ENCODE assay signal across 22 cellular contexts in the genomic region with DNA sequence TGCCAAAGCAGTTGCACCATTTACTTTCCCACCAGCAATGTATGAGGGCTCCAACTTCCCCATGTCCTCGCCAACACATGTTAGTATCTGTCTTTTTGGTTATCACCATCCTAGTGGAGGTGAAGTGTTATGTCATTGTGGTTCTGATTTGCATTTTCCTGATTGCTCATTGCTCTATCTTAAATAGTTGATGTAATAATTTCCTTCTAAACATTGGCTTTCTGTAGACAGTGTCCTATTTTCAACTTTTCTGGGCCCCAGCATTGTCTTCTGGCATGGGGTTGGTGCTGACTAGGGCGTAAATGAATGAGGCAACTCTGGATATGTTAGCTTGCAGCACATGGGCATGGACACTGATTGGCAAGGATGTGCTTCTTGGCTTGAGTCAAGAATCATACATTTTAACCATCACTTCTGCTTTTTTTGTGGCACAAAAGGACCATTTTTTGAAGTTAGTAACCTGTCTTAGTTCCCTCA. TPM values are rescaled to one million over a fixed set of nuclear protein-coding genes. Genes with fewer than 3 reads are reported as not detected.
A peak's percentile ranks its signal among the peaks of the same experiment; 100 is the strongest.
DNase-seq lines count a peak whose midpoint lies in the region; ATAC-seq and TF ChIP-seq lines count a peak whose summit lies in the region.
"Had no signal": no experiment of that assay in that cellular context is flagged by ENCODE, and none has a peak within 500 bp of the region (broad histone marks: within the 10 kb centered on the region; RNA-seq: fewer than 3 reads in every experiment).

No MANE protein-coding gene starts in this region.

- H3K4me1 ChIP-seq in BLaER1 treated with 17β-estradiol and CSF1 and Interleukin-3, amounts not matched to agents 10 nM and 100 nM, result peaks cover 64 to 91% (median 80%) of the 10 kb centered on the region in 10 experiments
- peaks cover 79% of the 10 kb centered on the region for H3K4me1 ChIP-seq in OCI-LY1 (ENCODE audit: insufficient read depth, low read length, severe bottlenecking)
- H3K4me1 ChIP-seq in naive thymus-derived CD4-positive, alpha-beta T cell (ENCODE audit: control insufficient read depth in 2 of 2, insufficient read depth in 2 of 2, low read length in 2 of 2), result no peaks in the 10 kb centered on the region
- H3K4me1 ChIP-seq: colonic mucosa, left ventricle myocardium inferior, SJCRH30, testis had no signal

- TF ChIP-seq CTCF in OCI-LY1 (IDR thresholded peaks at IDR 0.05; ENCODE audit: low read length), result no peak

- peak overlapping the region in 10 of 11 experiments; percentile 38 to 73 (median 66); a peak in 19 of 22 replicates for H3K27ac ChIP-seq in BLaER1 treated with 17β-estradiol and CSF1 and Interleukin-3, amounts not matched to agents 10 nM and 100 nM
- peak overlapping the region; percentile 100 for H3K27ac ChIP-seq in OCI-LY1 (ENCODE audit: low read depth, low read length, poor library complexity, severe bottlenecking)
- no peak overlapping the region for H3K27ac ChIP-seq in naive thymus-derived CD4-positive, alpha-beta T cell (ENCODE audit: low read depth, low read length)
- H3K27ac ChIP-seq: brain microvascular endothelial cell, colonic mucosa, left ventricle myocardium inferior, PC-9, SJCRH30, testis had no signal

- peaks cover 88% of the 10 kb centered on the region for H3K79me2 ChIP-seq in OCI-LY1 (ENCODE audit: insufficient read depth, low read length)

- peaks cover 0 to 5% (median 0%) of the 10 kb centered on the region in 5 donors for H3K27me3 Mint-ChIP-seq in naive thymus-derived CD4-positive, alpha-beta T cell
- H3K27me3 Mint-ChIP-seq in activated naive CD4-positive, alpha-beta T cell treated with anti-CD3 and anti-CD28 coated beads, Interleukin-2, amount 10 ng/mL, durations not matched to agents 7 days and 5 days, result no peaks in the 10 kb centered on the region

- H3F3A ChIP-seq in OCI-LY1 (ENCODE audit: insufficient read depth, low read length), result peaks cover 4% of the 10 kb centered on the region

- ATAC-seq in HG02981 (IDR thresholded peaks at IDR 0.05; ENCODE audit: unreplicated experiment) (peak; percentile 31), HG02884 (IDR thresholded peaks at IDR 0.05; ENCODE audit: unreplicated experiment) (no peak)
- ATAC-seq in naive thymus-derived CD4-positive, alpha-beta T cell, result peak; percentile 61
- ATAC-seq: CD8-positive, alpha-beta T cell had no signal

- peak overlapping the region in 3 of 11 experiments; percentile 8 to 20 (median 15); a peak in 4 of 22 replicates for H3K9ac ChIP-seq in BLaER1 treated with 17β-estradiol and CSF1 and Interleukin-3, amounts not matched to agents 10 nM and 100 nM
- H3K9ac ChIP-seq in OCI-LY1 (ENCODE audit: low read length), result peak overlapping the region; percentile 49; the same call in 1 of the 2 replicates

- H3K36me3 Mint-ChIP-seq in naive thymus-derived CD4-positive, alpha-beta T cell, result peaks cover 0 to 6% (median 0%) of the 10 kb centered on the region in 5 donors
- no peaks in the 10 kb centered on the region for H3K36me3 Mint-ChIP-seq in activated naive CD4-positive, alpha-beta T cell treated with anti-CD3 and anti-CD28 coated beads, Interleukin-2, amount 10 ng/mL, durations not matched to agents 7 days and 5 days
- H3K36me3 Mint-ChIP-seq: CD8-positive, alpha-beta T cell had no signal

- H3K4me2 ChIP-seq in BLaER1 treated with 17β-estradiol and CSF1 and Interleukin-3, amounts not matched to agents 10 nM and 100 nM, result peak overlapping the region; percentile 33 to 70 (median 62); a peak in 20 of 22 replicates
- H3K4me2 ChIP-seq in OCI-LY1 (ENCODE audit: low read length), result peak overlapping the region; percentile 68
- H3K4me2 ChIP-seq: PC-9 had no signal

- H3K9me3 ChIP-seq in BLaER1 treated with 17β-estradiol and CSF1 and Interleukin-3, amounts not matched to agents 10 nM and 100 nM (replicated peaks in 1 of 11), result peaks cover 0 to 27% (median 10%) of the 10 kb centered on the region in 11 experiments; a peak in 14 of 22 replicates
- H3K9me3 ChIP-seq in OCI-LY1 (ENCODE audit: low read length), result no peaks in the 10 kb centered on the region
- H3K9me3 ChIP-seq in naive thymus-derived CD4-positive, alpha-beta T cell (ENCODE audit: control insufficient read depth in 2 of 3, low read length in 3 of 3), result no peaks in the 10 kb centered on the region
- H3K9me3 ChIP-seq: colonic mucosa, left ventricle myocardium inferior, MG63, SJCRH30, testis had no signal

- intact Hi-C loops in naive thymus-derived CD4-positive, alpha-beta T cell (cut with micrococcal nuclease), result no loop called here

- H3K4me3 Mint-ChIP-seq in naive thymus-derived CD4-positive, alpha-beta T cell, result no peak overlapping the region
- H3K4me3 Mint-ChIP-seq in activated naive CD4-positive, alpha-beta T cell treated with anti-CD3 and anti-CD28 coated beads, Interleukin-2, amount 10 ng/mL, durations not matched to agents 7 days and 5 days, result no peak overlapping the region
- H3K4me3 Mint-ChIP-seq: CD8-positive, alpha-beta T cell had no signal

- no peak overlapping the region for H3K27ac Mint-ChIP-seq in naive thymus-derived CD4-positive, alpha-beta T cell
- H3K27ac Mint-ChIP-seq in activated naive CD4-positive, alpha-beta T cell treated with anti-CD3 and anti-CD28 coated beads, Interleukin-2, amount 10 ng/mL, durations not matched to agents 7 days and 5 days, result no peak overlapping the region
- H3K27ac Mint-ChIP-seq: CD8-positive, alpha-beta T cell had no signal

- H3K4me1 Mint-ChIP-seq in naive thymus-derived CD4-positive, alpha-beta T cell, result peaks cover 0 to 14% (median 0%) of the 10 kb centered on the region in 7 donors
- peaks cover 7% of the 10 kb centered on the region for H3K4me1 Mint-ChIP-seq in activated naive CD4-positive, alpha-beta T cell treated with anti-CD3 and anti-CD28 coated beads, Interleukin-2, amount 10 ng/mL, durations not matched to agents 7 days and 5 days

- peaks cover 0 to 63% (median 5%) of the 10 kb centered on the region in 11 experiments; a peak in 8 of 22 replicates for H4K20me1 ChIP-seq in BLaER1 treated with 17β-estradiol and CSF1 and Interleukin-3, amounts not matched to agents 10 nM and 100 nM
- H4K20me1 ChIP-seq in OCI-LY1 (ENCODE audit: insufficient read depth, low read length), result no peaks in the 10 kb centered on the region

- CTCF ChIA-PET in naive thymus-derived CD4-positive, alpha-beta T cell (lab: Charles Lee), result no interaction called here
- CTCF ChIA-PET in activated naive CD4-positive, alpha-beta T cell treated with anti-CD3 and anti-CD28 coated beads, Interleukin-2, amount 10 ng/mL, durations not matched to agents 7 days and 5 days (lab: Charles Lee), result interaction anchor here (1.4 kb wide), 1 partner anchor 55 kb away, joined by 3 read pairs; no protein-coding TSS in a partner anchor

- peaks cover 0 to 2% (median 0%) of the 10 kb centered on the region in 11 donors for H3K9me3 Mint-ChIP-seq in naive thymus-derived CD4-positive, alpha-beta T cell
- H3K9me3 Mint-ChIP-seq in activated naive CD4-positive, alpha-beta T cell treated with anti-CD3 and anti-CD28 coated beads, Interleukin-2, amount 10 ng/mL, durations not matched to agents 7 days and 5 days, result no peaks in the 10 kb centered on the region
- H3K9me3 Mint-ChIP-seq: CD8-positive, alpha-beta T cell had no signal

- H3K27me3 ChIP-seq in BLaER1 treated with 17β-estradiol and CSF1 and Interleukin-3, amounts not matched to agents 10 nM and 100 nM, result no peaks in the 10 kb centered on the region
- H3K27me3 ChIP-seq in OCI-LY1 (ENCODE audit: insufficient read depth, low read length), result no peaks in the 10 kb centered on the region
- H3K27me3 ChIP-seq in naive thymus-derived CD4-positive, alpha-beta T cell (ENCODE audit: control insufficient read depth in 2 of 2, insufficient read depth in 2 of 2, low read length in 2 of 2), result no peaks in the 10 kb centered on the region
- H3K27me3 ChIP-seq: brain microvascular endothelial cell, colonic mucosa, MG63, SJCRH30, testis had no signal

- no peaks in the 10 kb centered on the region for H3K9me2 ChIP-seq in OCI-LY1 (ENCODE audit: low read depth, low read length)

- DNase-seq in naive thymus-derived CD4-positive, alpha-beta T cell, result no peak
- DNase-seq in GOT3 (lab: John Stamatoyannopoulos, UW) (no peak), COLO829 (ENCODE audit: low spot score) (no peak)
- no peak for DNase-seq in activated naive CD4-positive, alpha-beta T cell treated with anti-CD3 and anti-CD28 coated beads, Interleukin-2, amount 10 ng/mL, durations not matched to agents 7 days and 5 days
- DNase-seq: activated CD4-positive, CD25-positive, alpha-beta regulatory T cell treated with anti-CD3 and anti-CD28 coated beads, Interleukin-2, amount 50 U/mL, for 72 hours; brain microvascular endothelial cell; CD8-positive, alpha-beta T cell; colonic mucosa; DMS53; head of caudate nucleus; left ventricle myocardium inferior; MG63; NCI-H2081; NCI-H510A treated with DMSO at 0.1 percent for 48 hours; PC-9; SJCRH30; stimulated activated CD4-positive, alpha-beta T cell treated with anti-CD3 and anti-CD28 coated beads, Interleukin-4, amount 100 ng/mL, for 4 hours; testis had no signal

- POLR2A ChIA-PET in naive thymus-derived CD4-positive, alpha-beta T cell (lab: Charles Lee), result no interaction called here

- H3K4me3 ChIP-seq in BLaER1 treated with 17β-estradiol and CSF1 and Interleukin-3, amounts not matched to agents 10 nM and 100 nM, result no peak overlapping the region
- peak overlapping the region; percentile 15 for H3K4me3 ChIP-seq in OCI-LY1 (ENCODE audit: low read depth, low read length, poor library complexity, severe bottlenecking)
- no peak overlapping the region for H3K4me3 ChIP-seq in naive thymus-derived CD4-positive, alpha-beta T cell (ENCODE audit: low read length)
- H3K4me3 ChIP-seq: colonic mucosa, left ventricle myocardium inferior, MG63, PC-9, SJCRH30, testis had no signal

- no peak overlapping the region for H2AFZ ChIP-seq in OCI-LY1 (ENCODE audit: low read length)
- H2AFZ ChIP-seq: PC-9 had no signal

- H3K36me3 ChIP-seq in BLaER1 treated with 17β-estradiol and CSF1 and Interleukin-3, amounts not matched to agents 10 nM and 100 nM, result peaks cover 3 to 47% (median 26%) of the 10 kb centered on the region in 11 experiments; a peak in 17 of 22 replicates
- peaks cover 87% of the 10 kb centered on the region for H3K36me3 ChIP-seq in OCI-LY1 (ENCODE audit: insufficient read depth, low read length)
- H3K36me3 ChIP-seq in naive thymus-derived CD4-positive, alpha-beta T cell (ENCODE audit: control insufficient read depth in 2 of 3, insufficient read depth in 3 of 3, low read length in 3 of 3), result no peaks in the 10 kb centered on the region
- H3K36me3 ChIP-seq: brain microvascular endothelial cell, colonic mucosa, left ventricle myocardium inferior, MG63, SJCRH30 had no signal

RNA-seq across cellular contexts. Expression of a gene that starts 25.1 kb away (rescaled TPM):
- total RNA-seq in naive thymus-derived CD4-positive, alpha-beta T cell, result 10 to 100 TPM in 2 of 5 experiments, 1 to 10 TPM in 3; 1.4 to 85.8 (median 5.9) TPM
- polyA plus RNA-seq in naive thymus-derived CD4-positive, alpha-beta T cell, result under 1 TPM; 0.07 to 0.33 TPM
